In genomic region chr4:39456946-39457763, GRCh38 we compare ENCODE assay signal across 2 cellular contexts.
TF ChIP-seq lines count a peak whose summit lies in the region.

No MANE protein-coding gene starts in this region.

TF ChIP-seq in IMR-90, 13 proteins besides CTCF, POLR2A, EP300 and RAD21 (continued from another document):
- TF ChIP-seq CEBPB (IDR thresholded peaks at IDR 0.05; ENCODE audit: low read depth, low read length) (no peak), USF2 (IDR thresholded peaks at IDR 0.05; ENCODE audit: low read depth, low read length) (no peak), CHD1 (IDR thresholded peaks at IDR 0.05; ENCODE audit: low read depth, low read length) (no peak), NFE2L2 (IDR thresholded peaks at IDR 0.05; ENCODE audit: low read depth, low read length) (no peak), MXI1 (IDR thresholded peaks at IDR 0.05; ENCODE audit: borderline replicate concordance, low read depth, low read length) (no peak), RCOR1 (IDR thresholded peaks at IDR 0.05; ENCODE audit: insufficient replicate concordance, low read length) (no peak), FOS (IDR thresholded peaks at IDR 0.05; ENCODE audit: low read depth, low read length) (no peak), RFX5 (IDR thresholded peaks at IDR 0.05; ENCODE audit: low read depth, low read length) (no peak), BHLHE40 (IDR thresholded peaks at IDR 0.05; ENCODE audit: low read depth, low read length) (no peak), MAFK (IDR thresholded peaks at IDR 0.05; ENCODE audit: low read depth, low read length) (no peak), MAZ (IDR thresholded peaks at IDR 0.05; ENCODE audit: borderline replicate concordance, low read depth, low read length) (no peak)
- TF ChIP-seq, protein P1, sequence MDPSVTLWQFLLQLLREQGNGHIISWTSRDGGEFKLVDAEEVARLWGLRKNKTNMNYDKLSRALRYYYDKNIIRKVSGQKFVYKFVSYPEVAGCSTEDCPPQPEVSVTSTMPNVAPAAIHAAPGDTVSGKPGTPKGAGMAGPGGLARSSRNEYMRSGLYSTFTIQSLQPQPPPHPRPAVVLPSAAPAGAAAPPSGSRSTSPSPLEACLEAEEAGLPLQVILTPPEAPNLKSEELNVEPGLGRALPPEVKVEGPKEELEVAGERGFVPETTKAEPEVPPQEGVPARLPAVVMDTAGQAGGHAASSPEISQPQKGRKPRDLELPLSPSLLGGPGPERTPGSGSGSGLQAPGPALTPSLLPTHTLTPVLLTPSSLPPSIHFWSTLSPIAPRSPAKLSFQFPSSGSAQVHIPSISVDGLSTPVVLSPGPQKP (IDR thresholded peaks at IDR 0.05; ENCODE audit: borderline replicate concordance, low read depth, low read length), result no peak
TF ChIP-seq in IMR-90: peak in this region for 0.

TF ChIP-seq in HEK293T, 16 proteins besides CTCF, POLR2A, EP300 and RAD21 (continued from another document):
- no peak for TF ChIP-seq FOXA1 (IDR thresholded peaks at IDR 0.05)
- no peak for TF ChIP-seq ELF4 (IDR thresholded peaks at IDR 0.05)
- TF ChIP-seq TARDBP (IDR thresholded peaks at IDR 0.05), result no peak
- no peak for TF ChIP-seq FOXM1 (IDR thresholded peaks at IDR 0.05; ENCODE audit: borderline replicate concordance)
- TF ChIP-seq LEF1 (IDR thresholded peaks at IDR 0.05; ENCODE audit: borderline replicate concordance), result no peak
- no peak for TF ChIP-seq NFRKB (IDR thresholded peaks at IDR 0.05)
- no peak for TF ChIP-seq ARNT (IDR thresholded peaks at IDR 0.05)
- TF ChIP-seq ZNF384 (IDR thresholded peaks at IDR 0.05), result no peak
- TF ChIP-seq CTBP1 (IDR thresholded peaks at IDR 0.05; ENCODE audit: borderline replicate concordance), result no peak
- no peak for TF ChIP-seq SUZ12 (IDR thresholded peaks at IDR 0.05)
- TF ChIP-seq HDGF (IDR thresholded peaks at IDR 0.05; ENCODE audit: borderline replicate concordance), result no peak
- no peak for TF ChIP-seq FOXK2 (IDR thresholded peaks at IDR 0.05)
- TF ChIP-seq, protein P2, sequence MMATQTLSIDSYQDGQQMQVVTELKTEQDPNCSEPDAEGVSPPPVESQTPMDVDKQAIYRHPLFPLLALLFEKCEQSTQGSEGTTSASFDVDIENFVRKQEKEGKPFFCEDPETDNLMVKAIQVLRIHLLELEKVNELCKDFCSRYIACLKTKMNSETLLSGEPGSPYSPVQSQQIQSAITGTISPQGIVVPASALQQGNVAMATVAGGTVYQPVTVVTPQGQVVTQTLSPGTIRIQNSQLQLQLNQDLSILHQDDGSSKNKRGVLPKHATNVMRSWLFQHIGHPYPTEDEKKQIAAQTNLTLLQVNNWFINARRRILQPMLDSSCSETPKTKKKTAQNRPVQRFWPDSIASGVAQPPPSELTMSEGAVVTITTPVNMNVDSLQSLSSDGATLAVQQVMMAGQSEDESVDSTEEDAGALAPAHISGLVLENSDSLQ (IDR thresholded peaks at IDR 0.05), result no peak
- no peak for TF ChIP-seq SP1 (IDR thresholded peaks at IDR 0.05)
